14 cellular contexts compared by ENCODE assay signal in the genomic region with DNA sequence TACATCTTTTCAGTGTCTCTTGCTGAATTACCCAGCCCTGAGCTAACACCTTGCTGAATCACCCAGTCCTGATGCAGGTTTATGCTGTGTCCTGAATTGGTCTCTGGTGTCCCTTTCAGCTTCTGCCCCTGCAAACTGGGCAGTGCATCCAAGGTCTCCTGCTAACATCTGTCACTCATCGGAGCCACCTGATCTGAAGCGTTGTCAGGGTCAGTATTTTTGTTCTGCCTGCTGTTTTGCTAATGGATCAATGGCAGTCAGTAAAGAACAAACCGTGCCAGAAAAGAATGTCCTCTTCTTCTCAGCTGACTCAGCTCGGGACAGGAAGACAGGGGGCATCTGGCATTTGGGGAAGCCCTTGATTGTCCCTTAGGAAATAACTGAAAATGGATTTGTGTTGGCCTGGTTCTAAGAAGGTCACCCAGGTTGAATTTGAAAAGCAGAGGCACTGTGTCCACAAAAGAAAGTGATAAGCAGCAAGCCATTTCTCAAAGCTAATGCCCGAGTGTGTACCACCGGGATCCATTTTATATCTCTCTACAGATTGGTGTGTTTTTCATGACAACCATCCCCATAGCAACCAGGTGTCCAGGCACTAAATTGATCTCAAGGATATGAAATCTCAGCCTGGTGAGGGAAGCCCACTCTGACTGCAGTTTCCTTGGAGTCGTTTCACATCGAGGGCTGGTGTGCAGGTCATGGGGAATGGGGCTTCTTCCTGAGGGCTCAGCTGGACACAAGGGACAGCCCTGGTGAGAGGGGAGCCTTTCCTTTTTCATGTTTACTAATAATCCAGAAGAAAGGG.
A peak's percentile ranks its signal among the peaks of the same experiment; 100 is the strongest.
DNase-seq lines count a peak whose midpoint lies in the region; ATAC-seq and TF ChIP-seq lines count a peak whose summit lies in the region.
"Had no signal": no experiment of that assay in that cellular context is flagged by ENCODE, and none has a peak within 500 bp of the region (broad histone marks: within the 10 kb centered on the region; RNA-seq: fewer than 3 reads in every experiment).

No MANE protein-coding gene starts in this region.

- H3K9me3 Mint-ChIP-seq in effector memory CD8-positive, alpha-beta T cell: no peaks in the 10 kb centered on the region
- H3K9me3 Mint-ChIP-seq: activated naive CD8-positive, alpha-beta T cell treated with anti-CD3 and anti-CD28 coated beads for 36 hours; immature natural killer cell had no signal

- H3K27me3 ChIP-seq in muscle layer of duodenum (ENCODE audit: low read depth, low read length) (no peaks in the 10 kb centered on the region), testis (no peaks in the 10 kb centered on the region)

- H3K4me3 ChIP-seq in coronary artery: no peak overlapping the region
- no peak overlapping the region for H3K4me3 ChIP-seq in muscle layer of duodenum (ENCODE audit: low read depth in 1 of 2, low read length in 2 of 2)
- no peak overlapping the region for H3K4me3 ChIP-seq in testis

- no peak for TF ChIP-seq POLR2A in testis (IDR thresholded peaks at IDR 0.05)

- TF ChIP-seq CTCF in coronary artery (IDR thresholded peaks at IDR 0.05) (no peak), testis (IDR thresholded peaks at IDR 0.05) (no peak)

- H3K9me3 ChIP-seq in muscle layer of duodenum (ENCODE audit: control insufficient read depth in 1 of 2, low read length in 2 of 2): no peaks in the 10 kb centered on the region
- H3K9me3 ChIP-seq in testis: no peaks in the 10 kb centered on the region

- peaks cover 15% of the 10 kb centered on the region for H3K36me3 Mint-ChIP-seq in effector memory CD8-positive, alpha-beta T cell (ENCODE audit: insufficient read depth)
- H3K36me3 Mint-ChIP-seq: activated naive CD8-positive, alpha-beta T cell treated with anti-CD3 and anti-CD28 coated beads for 36 hours; immature natural killer cell had no signal

- peaks cover 34 to 84% of the 10 kb centered on the region in 2 donors for H3K4me1 ChIP-seq in muscle layer of duodenum (ENCODE audit: control insufficient read depth in 1 of 2, insufficient read depth in 2 of 2, low read length in 2 of 2)
- H3K4me1 ChIP-seq in testis: peaks cover 93% of the 10 kb centered on the region

- H3K36me3 ChIP-seq in muscle layer of duodenum (ENCODE audit: control insufficient read depth in 1 of 2, insufficient read depth in 2 of 2, low read length in 2 of 2): peaks cover 0 to 5% of the 10 kb centered on the region in 2 donors
- no peaks in the 10 kb centered on the region for H3K36me3 ChIP-seq in testis (ENCODE audit: low read depth, missing control alignments)

- intact Hi-C loops in testis (cut with DNase I; ENCODE audit: low total_unique reads): loop anchor here (5.0 to 10.0 kb wide), 3 partner anchors 182 to 358 kb away; no protein-coding TSS in a partner anchor

- H3K27ac Mint-ChIP-seq in effector memory CD8-positive, alpha-beta T cell: peak overlapping the region in 1 of 2 donors; percentile 87
- H3K27ac Mint-ChIP-seq: activated naive CD8-positive, alpha-beta T cell treated with anti-CD3 and anti-CD28 coated beads for 36 hours had no signal

- no peaks in the 10 kb centered on the region for H3K27me3 Mint-ChIP-seq in effector memory CD8-positive, alpha-beta T cell
- H3K27me3 Mint-ChIP-seq: activated naive CD8-positive, alpha-beta T cell treated with anti-CD3 and anti-CD28 coated beads for 36 hours had no signal

- H3K4me1 Mint-ChIP-seq in effector memory CD8-positive, alpha-beta T cell (ENCODE audit: low read depth in 2 of 2): peaks cover 16 to 27% of the 10 kb centered on the region in 2 donors

- no peak overlapping the region for H3K4me3 Mint-ChIP-seq in effector memory CD8-positive, alpha-beta T cell
- H3K4me3 Mint-ChIP-seq: activated naive CD8-positive, alpha-beta T cell treated with anti-CD3 and anti-CD28 coated beads for 36 hours; immature natural killer cell had no signal

- no peak for ATAC-seq in effector memory CD8-positive, alpha-beta T cell (replicated peaks)
- no peak for ATAC-seq in HG02623 (IDR thresholded peaks at IDR 0.05; ENCODE audit: unreplicated experiment)

- peak overlapping the region; percentile 94 to 95 for H3K27ac ChIP-seq in coronary artery
- peak overlapping the region; percentile 98 for H3K27ac ChIP-seq in muscle layer of duodenum (ENCODE audit: low read length)
- H3K27ac ChIP-seq in testis: peak overlapping the region; percentile 89 to 96

- DNase-seq in NCI-H146 (lab: John Stamatoyannopoulos, UW) (peak; percentile 33), NCI-H146 treated with DMSO at 0.1 percent for 48 hours (lab: John Stamatoyannopoulos, UW; ENCODE audit: unreplicated experiment) (no peak), coronary artery (ENCODE audit: low spot score) (no peak), testis (no peak)
- no peak for DNase-seq in effector memory CD8-positive, alpha-beta T cell
- DNase-seq in activated T-cell treated with anti-CD3 and anti-CD28 coated beads, Interleukin-2, amount 50 U/mL, for 48 hours: no peak
- DNase-seq: 8988T; activated naive CD8-positive, alpha-beta T cell treated with anti-CD3 and anti-CD28 coated beads for 36 hours; DMS79; immature natural killer cell; NCI-H1694; SHP77 treated with DMSO at 0.1 percent for 48 hours had no signal

- WGBS in testis, 2 donors: 62 to 69% methylated on average over 8 of the region's 8 CpGs
